ENCODE assay signal across 13 cellular contexts in the genomic region with DNA sequence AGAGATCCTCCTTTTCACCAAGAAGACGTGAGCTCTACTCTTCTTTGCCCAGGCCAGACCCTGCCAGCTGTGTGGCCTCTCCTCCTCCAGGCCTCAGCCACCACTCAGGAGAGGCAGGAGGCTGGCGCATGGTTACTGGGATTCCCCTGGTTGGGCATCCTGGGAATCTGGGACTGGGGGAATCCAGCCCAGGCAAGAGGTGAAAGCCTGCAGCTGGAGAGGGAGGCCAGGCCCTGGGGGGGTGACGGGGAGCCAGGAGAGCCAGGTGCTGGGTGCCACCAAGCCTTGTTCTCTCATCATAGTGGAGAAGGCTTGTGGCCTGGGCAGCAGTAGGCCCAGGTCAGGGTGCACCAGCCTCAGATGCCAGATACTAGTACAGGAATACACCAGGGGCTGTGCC. TPM values are rescaled to one million over a fixed set of nuclear protein-coding genes. Genes with fewer than 3 reads are reported as not detected.
DNase-seq lines count a peak whose midpoint lies in the region; ATAC-seq and TF ChIP-seq lines count a peak whose summit lies in the region.
"Had no signal": no experiment of that assay in that cellular context is flagged by ENCODE, and none has a peak within 500 bp of the region (broad histone marks: within the 10 kb centered on the region; RNA-seq: fewer than 3 reads in every experiment).

No MANE protein-coding gene starts in this region.

- ATAC-seq in stimulated activated naive CD8-positive, alpha-beta T cell treated with anti-CD3 and anti-CD28 coated beads, Interleukin-15, amount 100 ng/mL, for 72 hours = no peak
- ATAC-seq in stimulated activated naive CD8-positive, alpha-beta T cell treated with anti-CD3 and anti-CD28 coated beads, Interleukin-15, Interleukin-2, amounts not matched to agents 100 U/mL and 50 U/mL, for 24 hours = no peak
- ATAC-seq in aorta (ENCODE audit: low FRiP score) = no peak
- ATAC-seq: Panc1 had no signal

- H4K20me1 ChIP-seq in osteoblast (ENCODE audit: insufficient read depth, low read length) = no peaks in the 10 kb centered on the region

- H3K27me3 Mint-ChIP-seq in stimulated activated naive CD8-positive, alpha-beta T cell treated with anti-CD3 and anti-CD28 coated beads, Interleukin-15, amount 100 ng/mL, for 72 hours = no peaks in the 10 kb centered on the region
- H3K27me3 Mint-ChIP-seq in endothelial cell (ENCODE audit: unreplicated experiment) = peaks cover 10% of the 10 kb centered on the region
- H3K27me3 Mint-ChIP-seq: central memory CD8-positive, alpha-beta T cell had no signal

- peaks cover 55% of the 10 kb centered on the region for H3K4me1 ChIP-seq in osteoblast (ENCODE audit: insufficient read depth, low read length)
- peaks cover 0 to under 1% of the 10 kb centered on the region in 2 donors for H3K4me1 ChIP-seq in aorta (ENCODE audit: control insufficient read depth in 1 of 2, insufficient read depth in 2 of 2, low read length in 2 of 2)
- peaks cover 44% of the 10 kb centered on the region for H3K4me1 ChIP-seq in testis

- peaks cover 20% of the 10 kb centered on the region for H3K79me2 ChIP-seq in osteoblast (ENCODE audit: insufficient read depth, low read length)

- H3K9me3 Mint-ChIP-seq in stimulated activated naive CD8-positive, alpha-beta T cell treated with anti-CD3 and anti-CD28 coated beads, Interleukin-15, amount 100 ng/mL, for 72 hours = no peaks in the 10 kb centered on the region
- H3K9me3 Mint-ChIP-seq in endothelial cell (ENCODE audit: unreplicated experiment) = no peaks in the 10 kb centered on the region
- H3K9me3 Mint-ChIP-seq: activated T-cell treated with anti-CD3 and anti-CD28 coated beads, Interleukin-2, amount 50 U/mL, for 4 hours; central memory CD8-positive, alpha-beta T cell; GM23338 had no signal

- TF ChIP-seq POLR2A in testis (IDR thresholded peaks at IDR 0.05) = no peak

- TF ChIP-seq CTCF in endothelial cell (IDR thresholded peaks at IDR 0.05; ENCODE audit: unreplicated experiment) (no peak), osteoblast (IDR thresholded peaks at IDR 0.05; ENCODE audit: extremely low read depth, low read depth, low read length) (no peak), testis (IDR thresholded peaks at IDR 0.05) (no peak)

- peak overlapping the region; percentile 35 to 49 for H3K4me3 Mint-ChIP-seq in stimulated activated naive CD8-positive, alpha-beta T cell treated with anti-CD3 and anti-CD28 coated beads, Interleukin-15, amount 100 ng/mL, for 72 hours
- H3K4me3 Mint-ChIP-seq in endothelial cell (ENCODE audit: unreplicated experiment) = peak overlapping the region; percentile 63
- H3K4me3 Mint-ChIP-seq: activated T-cell treated with anti-CD3 and anti-CD28 coated beads, Interleukin-2, amount 50 U/mL, for 4 hours; central memory CD8-positive, alpha-beta T cell; GM23338 had no signal

- H3K36me3 ChIP-seq in osteoblast (ENCODE audit: insufficient read depth, low read length) = peaks cover 14% of the 10 kb centered on the region
- H3K36me3 ChIP-seq in aorta (ENCODE audit: control insufficient read depth in 1 of 2, insufficient read depth in 2 of 2, low read length in 1 of 2) = no peaks in the 10 kb centered on the region
- no peaks in the 10 kb centered on the region for H3K36me3 ChIP-seq in testis (ENCODE audit: low read depth, missing control alignments)

- H3K9me3 ChIP-seq in osteoblast (ENCODE audit: low read depth, low read length) = no peaks in the 10 kb centered on the region
- no peaks in the 10 kb centered on the region for H3K9me3 ChIP-seq in aorta (ENCODE audit: control insufficient read depth, low read length)
- H3K9me3 ChIP-seq in testis = no peaks in the 10 kb centered on the region

- no peaks in the 10 kb centered on the region for H3K27me3 ChIP-seq in osteoblast (ENCODE audit: insufficient read depth, low read length)
- no peaks in the 10 kb centered on the region for H3K27me3 ChIP-seq in aorta (ENCODE audit: control insufficient read depth in 1 of 2, insufficient read depth in 2 of 2, low read length in 1 of 2)
- no peaks in the 10 kb centered on the region for H3K27me3 ChIP-seq in testis

- WGBS in aorta, 2 donors = 58 to 59% methylated on average over 3 of the region's 3 CpGs
- 57 to 88% methylated on average over 3 of the region's 3 CpGs for WGBS in testis, 2 donors

- H3K27ac Mint-ChIP-seq in stimulated activated naive CD8-positive, alpha-beta T cell treated with anti-CD3 and anti-CD28 coated beads, Interleukin-15, amount 100 ng/mL, for 72 hours = peak overlapping the region in 1 of 2 donors; percentile 38
- peak overlapping the region; percentile 92 for H3K27ac Mint-ChIP-seq in endothelial cell (ENCODE audit: unreplicated experiment)
- H3K27ac Mint-ChIP-seq: GM23338 had no signal

- H3K36me3 Mint-ChIP-seq in endothelial cell (ENCODE audit: low read depth, unreplicated experiment) = no peaks in the 10 kb centered on the region

- peaks cover 35% of the 10 kb centered on the region for H3K4me1 Mint-ChIP-seq in stimulated activated naive CD8-positive, alpha-beta T cell treated with anti-CD3 and anti-CD28 coated beads, Interleukin-15, amount 100 ng/mL, for 72 hours
- H3K4me1 Mint-ChIP-seq in endothelial cell (ENCODE audit: unreplicated experiment) = peaks cover 40% of the 10 kb centered on the region

- no peak for DNase-seq in stimulated activated naive CD8-positive, alpha-beta T cell treated with anti-CD3 and anti-CD28 coated beads, Interleukin-15, amount 100 ng/mL, for 72 hours
- no peak for DNase-seq in stimulated activated naive CD8-positive, alpha-beta T cell treated with anti-CD3 and anti-CD28 coated beads, Interleukin-15, Interleukin-2, amounts not matched to agents 100 U/mL and 50 U/mL, for 24 hours
- DNase-seq in endothelial cell (ENCODE audit: low spot score) = no peak
- peak; percentile 84 for DNase-seq in osteoblast (ENCODE audit: insufficient read length, low spot score, missing footprints)
- DNase-seq in aorta = no peak
- no peak for DNase-seq in testis
- DNase-seq in stimulated activated CD4-positive, alpha-beta T cell treated with anti-CD3 and anti-CD28 coated beads, Interleukin-4, amount 100 ng/mL, for 24 hours = no peak
- DNase-seq in NCI-H510A treated with DMSO at 0.1 percent for 48 hours (lab: John Stamatoyannopoulos, UW) = no peak
- DNase-seq: activated T-cell treated with anti-CD3 and anti-CD28 coated beads, Interleukin-2, amount 50 U/mL, for 4 hours; foreskin melanocyte had no signal

- H3K4me3 ChIP-seq in osteoblast (ENCODE audit: insufficient read depth, low read length) (no peak overlapping the region), aorta (ENCODE audit: low read length in 2 of 2) (no peak overlapping the region), testis (no peak overlapping the region)
- H3K4me3 ChIP-seq: GM23338 had no signal

- H2AFZ ChIP-seq in osteoblast (ENCODE audit: low read length) = no peak overlapping the region
- H2AFZ ChIP-seq: GM23338 had no signal

- peak overlapping the region; percentile 82 for H3K27ac ChIP-seq in osteoblast (ENCODE audit: low read depth, low read length)
- peak overlapping the region; percentile 47 to 79 for H3K27ac ChIP-seq in aorta (ENCODE audit: low read depth in 1 of 2, low read length in 2 of 2)
- peak overlapping the region in 1 of 2 donors; percentile 63 for H3K27ac ChIP-seq in testis

- H3K4me2 ChIP-seq in osteoblast (ENCODE audit: insufficient read depth, low read length) = no peak overlapping the region
- H3K4me2 ChIP-seq: GM23338 had no signal

- intact Hi-C loops in aorta (cut with DNase I) = no loop called here
- intact Hi-C loops in testis (cut with DNase I; ENCODE audit: low total_unique reads) = no loop called here

RNA-seq across cellular contexts. Expression of a gene that starts 6.2 kb away (rescaled TPM):
- 0.92 TPM for total RNA-seq in endothelial cell (ENCODE audit: unreplicated experiment)
- 18.3 and 23.9 TPM in 2 replicates for total RNA-seq in osteoblast
- 10 to 100 TPM; 59.6 to 66.6 TPM for total RNA-seq in aorta
- 10 to 100 TPM; 16.2 to 44.2 TPM for polyA plus RNA-seq in aorta
- 10 to 100 TPM; 36.8 to 38.9 TPM for total RNA-seq in testis
- 20.4 TPM for polyA plus RNA-seq in testis (ENCODE audit: insufficient read depth, low read depth, low replicate concordance)

RNA-seq across cellular contexts. Expression of a gene that starts 11.0 kb away (rescaled TPM):
- 17.7 TPM for total RNA-seq in endothelial cell (ENCODE audit: unreplicated experiment)
- total RNA-seq in osteoblast = 16.8 and 17.7 TPM in 2 replicates
- 10 to 100 TPM; 59.4 to 70.0 TPM for total RNA-seq in aorta
- 10 to 100 TPM; 26.0 to 53.6 TPM for polyA plus RNA-seq in aorta
- total RNA-seq in testis = 10 to 100 TPM; 31.8 to 49.8 TPM
- polyA plus RNA-seq in testis (ENCODE audit: insufficient read depth, low read depth, low replicate concordance) = 43.4 TPM

RNA-seq across cellular contexts. Expression of a gene that starts 16.3 kb away (rescaled TPM):
- not detected for total RNA-seq in endothelial cell (ENCODE audit: unreplicated experiment)
- total RNA-seq in osteoblast = not detected in 2 replicates
- total RNA-seq in aorta = not detected
- polyA plus RNA-seq in aorta = 1,000 to 10,000 TPM in 1 of 2 donors, 10 to 100 TPM in 1; 45.9 to 1,323 TPM
- not detected for total RNA-seq in testis
- polyA plus RNA-seq in testis (ENCODE audit: insufficient read depth, low read depth, low replicate concordance) = not detected
- total RNA-seq: GM23338 had no signal
- polyA plus RNA-seq: GM23338 had no signal

RNA-seq across cellular contexts. Expression of a gene that starts 23.5 kb away (rescaled TPM):
- total RNA-seq in endothelial cell (ENCODE audit: unreplicated experiment) (3.6 TPM), osteoblast (0.29 and 0.36 TPM in 2 replicates), aorta (under 1 TPM; 0.49 to 0.60 TPM), testis (1 to 10 TPM; 4.4 to 7.6 TPM)
- polyA plus RNA-seq in aorta (under 1 TPM; 0.08 to 0.13 TPM), testis (ENCODE audit: insufficient read depth, low read depth, low replicate concordance) (3.0 TPM)

RNA-seq across cellular contexts. Expression of a gene that starts 26.8 kb away (rescaled TPM):
- 71.3 TPM for total RNA-seq in endothelial cell (ENCODE audit: unreplicated experiment)
- total RNA-seq in osteoblast = under 0.01 TPM in 2 replicates
- 10 to 100 TPM; 23.6 to 55.8 TPM for total RNA-seq in aorta
- polyA plus RNA-seq in aorta = 1 to 10 TPM; 5.8 to 7.2 TPM
- 1 to 10 TPM; 8.8 to 9.7 TPM for total RNA-seq in testis
- polyA plus RNA-seq in testis (ENCODE audit: insufficient read depth, low read depth, low replicate concordance) = 13.6 TPM

Comparison
In these comparisons a context has a peak if more than half of its experiments do, and no peak if none do; other contexts are left out.
1. RNA of a gene that starts 6.2 kb away (total RNA-seq): 59.6 to 66.6 TPM in aorta, 36.8 to 38.9 TPM in testis and 18.3 to 23.9 TPM in osteoblast; 0.92 TPM in endothelial cell (single experiment); every median in the first group is over 10 times any median in the second.